ENCODE assay signal across 1 cellular context in genomic region chr6:79617521-79617941, GRCh38.
TF ChIP-seq lines count a peak whose summit lies in the region.

No MANE protein-coding gene starts in this region.

TF ChIP-seq in HepG2, 621 proteins besides CTCF, POLR2A, EP300 and RAD21 (continued from another document and continues in another):
- TF ChIP-seq DBP (CRISPR knock-in tag; IDR thresholded peaks at IDR 0.05; ENCODE audit: not compliant biosample characterization) (no peak), SALL2 (CRISPR knock-in tag; IDR thresholded peaks at IDR 0.05) (no peak), ZBTB42 (CRISPR knock-in tag; IDR thresholded peaks at IDR 0.05) (no peak), ZNF772 (CRISPR knock-in tag; IDR thresholded peaks at IDR 0.05) (no peak), ZNF333 (CRISPR knock-in tag; IDR thresholded peaks at IDR 0.05; ENCODE audit: borderline replicate concordance) (no peak), ZFP36 (IDR thresholded peaks at IDR 0.05; ENCODE audit: borderline replicate concordance, low read depth, low read length, partially characterized antibody) (no peak), ELF1 (CRISPR knock-in tag; IDR thresholded peaks at IDR 0.05) (no peak), PITX1 (CRISPR knock-in tag; IDR thresholded peaks at IDR 0.05) (peak; percentile 81), SIN3A (IDR thresholded peaks at IDR 0.05; ENCODE audit: borderline replicate concordance, low read depth, low read length) (no peak), ZNF496 (CRISPR knock-in tag; IDR thresholded peaks at IDR 0.05; ENCODE audit: insufficient replicate concordance) (no peak), KAT8 (CRISPR knock-in tag; IDR thresholded peaks at IDR 0.05) (0 out of 2 replicates have a peak, but pooled peaks have one; percentile 26), NFYC (CRISPR knock-in tag; IDR thresholded peaks at IDR 0.05) (no peak), NFE2 (CRISPR knock-in tag; IDR thresholded peaks at IDR 0.05) (no peak), SAP130 (CRISPR knock-in tag; IDR thresholded peaks at IDR 0.05; ENCODE audit: low read depth) (peak; percentile 52), MXD3 (CRISPR knock-in tag; IDR thresholded peaks at IDR 0.05) (no peak), FLYWCH1 (CRISPR knock-in tag; IDR thresholded peaks at IDR 0.05) (no peak), ZSCAN29 (CRISPR knock-in tag; conservative IDR thresholded peaks at IDR 0.05) (0 out of 2 replicates have a peak, but pooled peaks have one; percentile 54), HOXA9 (CRISPR knock-in tag; IDR thresholded peaks at IDR 0.05; ENCODE audit: borderline replicate concordance) (no peak), ELF3 (CRISPR knock-in tag; IDR thresholded peaks at IDR 0.05) (peak; percentile 57), ZNF468 (CRISPR knock-in tag; IDR thresholded peaks at IDR 0.05) (no peak), ZNF878 (CRISPR knock-in tag; IDR thresholded peaks at IDR 0.05) (no peak), YEATS2 (CRISPR knock-in tag; IDR thresholded peaks at IDR 0.05; ENCODE audit: borderline replicate concordance) (no peak), CSRNP1 (CRISPR knock-in tag; IDR thresholded peaks at IDR 0.05) (no peak), ETS1 (CRISPR knock-in tag; IDR thresholded peaks at IDR 0.05) (no peak), HOMEZ (CRISPR knock-in tag; IDR thresholded peaks at IDR 0.05; ENCODE audit: low read depth) (peak; percentile 93), ASH2L (IDR thresholded peaks at IDR 0.05; ENCODE audit: insufficient read length, low read depth, low read length) (peak; percentile 94), NRL (CRISPR knock-in tag; IDR thresholded peaks at IDR 0.05; ENCODE audit: borderline replicate concordance) (no peak), HNF1A (IDR thresholded peaks at IDR 0.05; ENCODE audit: low read depth) (0 out of 2 replicates have a peak, but pooled peaks have one; percentile 24), HNF1A (CRISPR knock-in tag; IDR thresholded peaks at IDR 0.05; ENCODE audit: borderline replicate concordance) (peak; percentile 59; the same call in 1 of the 2 replicates), ZBTB40 (IDR thresholded peaks at IDR 0.05) (no peak), ZBTB40 (CRISPR knock-in tag; IDR thresholded peaks at IDR 0.05) (no peak), ZFP36L1 (CRISPR knock-in tag; IDR thresholded peaks at IDR 0.05) (no peak), TEAD3 (CRISPR knock-in tag; optimal IDR thresholded peaks at IDR 0.05; ENCODE audit: borderline replicate concordance) (peak; percentile 38), PHB2 (IDR thresholded peaks at IDR 0.05; ENCODE audit: partially characterized antibody) (no peak), ZNF274 (CRISPR knock-in tag; IDR thresholded peaks at IDR 0.05) (no peak), XBP1 (CRISPR knock-in tag; IDR thresholded peaks at IDR 0.05) (no peak)
- TF ChIP-seq, protein P1, sequence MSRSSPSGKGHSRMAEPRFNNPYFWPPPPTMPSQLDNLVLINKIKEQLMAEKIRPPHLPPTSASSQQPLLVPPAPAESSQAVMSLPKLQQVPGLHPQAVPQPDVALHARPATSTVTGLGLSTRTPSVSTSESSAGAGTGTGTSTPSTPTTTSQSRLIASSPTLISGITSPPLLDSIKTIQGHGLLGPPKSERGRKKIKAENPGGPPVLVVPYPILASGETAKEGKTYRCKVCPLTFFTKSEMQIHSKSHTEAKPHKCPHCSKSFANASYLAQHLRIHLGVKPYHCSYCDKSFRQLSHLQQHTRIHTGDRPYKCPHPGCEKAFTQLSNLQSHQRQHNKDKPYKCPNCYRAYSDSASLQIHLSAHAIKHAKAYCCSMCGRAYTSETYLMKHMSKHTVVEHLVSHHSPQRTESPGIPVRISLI (CRISPR knock-in tag; IDR thresholded peaks at IDR 0.05; ENCODE audit: borderline replicate concordance), result peak; percentile 19; the same call in 1 of the 2 replicates
- TF ChIP-seq, protein P2, sequence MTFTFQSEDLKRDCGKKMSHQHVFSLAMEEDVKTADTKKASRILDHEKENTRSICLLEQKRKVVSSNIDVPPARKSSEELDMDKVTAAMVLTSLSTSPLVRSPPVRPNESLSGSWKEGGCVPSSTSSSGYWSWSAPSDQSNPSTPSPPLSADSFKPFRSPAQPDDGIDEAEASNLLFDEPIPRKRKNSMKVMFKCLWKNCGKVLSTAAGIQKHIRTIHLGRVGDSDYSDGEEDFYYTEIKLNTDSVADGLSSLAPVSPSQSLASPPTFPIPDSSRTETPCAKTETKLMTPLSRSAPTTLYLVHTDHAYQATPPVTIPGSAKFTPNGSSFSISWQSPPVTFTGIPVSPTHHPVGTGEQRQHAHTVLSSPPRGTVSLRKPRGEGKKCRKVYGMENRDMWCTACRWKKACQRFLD (CRISPR knock-in tag; IDR thresholded peaks at IDR 0.05; ENCODE audit: borderline replicate concordance), result no peak
- TF ChIP-seq, protein P3, sequence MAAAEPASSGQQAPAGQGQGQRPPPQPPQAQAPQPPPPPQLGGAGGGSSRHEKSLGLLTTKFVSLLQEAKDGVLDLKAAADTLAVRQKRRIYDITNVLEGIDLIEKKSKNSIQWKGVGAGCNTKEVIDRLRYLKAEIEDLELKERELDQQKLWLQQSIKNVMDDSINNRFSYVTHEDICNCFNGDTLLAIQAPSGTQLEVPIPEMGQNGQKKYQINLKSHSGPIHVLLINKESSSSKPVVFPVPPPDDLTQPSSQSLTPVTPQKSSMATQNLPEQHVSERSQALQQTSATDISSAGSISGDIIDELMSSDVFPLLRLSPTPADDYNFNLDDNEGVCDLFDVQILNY (CRISPR knock-in tag; conservative IDR thresholded peaks at IDR 0.05), result no peak
